ENCODE assay signal across 8 cellular contexts in genomic region chr10:133357293-133358151, GRCh38. TPM values are rescaled to one million over a fixed set of nuclear protein-coding genes. Genes with fewer than 3 reads are reported as not detected.
DNase-seq lines count a peak whose midpoint lies in the region; ATAC-seq and TF ChIP-seq lines count a peak whose summit lies in the region.

A gene with protein sequence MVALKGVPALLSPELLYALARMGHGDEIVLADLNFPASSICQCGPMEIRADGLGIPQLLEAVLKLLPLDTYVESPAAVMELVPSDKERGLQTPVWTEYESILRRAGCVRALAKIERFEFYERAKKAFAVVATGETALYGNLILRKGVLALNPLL (minus strand): TSS chr10:133358019. CDS start chr10:133358007, 12 bp downstream.

- H3K4me1 Mint-ChIP-seq in memory B cell, result peaks cover 13% of the 10 kb centered on the region

- ATAC-seq in GM21717 (IDR thresholded peaks at IDR 0.05; ENCODE audit: unreplicated experiment), result peak; percentile 66
- ATAC-seq in memory B cell (ENCODE audit: low read depth), result peak; percentile 86

- peaks cover 3% of the 10 kb centered on the region for H3K36me3 Mint-ChIP-seq in memory B cell

- peak within 1 kb of the TSS in 5 of 59 donors; percentile 23 to 66 (median 53) for H3K27ac ChIP-seq in dorsolateral prefrontal cortex

- no peaks in the 10 kb centered on the region for H3K9me3 Mint-ChIP-seq in memory B cell

- intact Hi-C loops in dorsolateral prefrontal cortex (cut with DNase I), result no loop called here

- H3K27me3 ChIP-seq in dorsolateral prefrontal cortex, result peaks cover 0 to 17% (median 0%) of the 10 kb centered on the region in 45 donors

- peak within 1 kb of the TSS; percentile 35 for H3K27ac Mint-ChIP-seq in memory B cell

- peak; percentile 95 for DNase-seq in GM03348 (ENCODE audit: low spot score)
- DNase-seq in Kasumi-1 (lab: John Stamatoyannopoulos, UW), result peak; percentile 90 to 91
- DNase-seq in activated CD4-positive, alpha-beta T cell treated with anti-CD3 and anti-CD28 coated beads for 4 hours, result peak; percentile 64 to 80
- no peak for DNase-seq in dorsolateral prefrontal cortex
- DNase-seq in memory B cell (ENCODE audit: low spot score in 2 of 2), result peak; percentile 70 to 73
- DNase-seq in stimulated activated CD8-positive, alpha-beta memory T cell treated with anti-CD3 and anti-CD28 coated beads, Interleukin-15, amount 100 ng/mL, for 4 hours (ENCODE audit: low read depth in 2 of 2), result peak; percentile 50 to 64
- DNase-seq in NCI-H1105 (lab: John Stamatoyannopoulos, UW), result no peak

- TF ChIP-seq CTCF in dorsolateral prefrontal cortex (IDR thresholded peaks at IDR 0.05 in 54 of 56, conservative IDR thresholded peaks at IDR 0.05 in 2 of 56; ENCODE audit: low read depth in 1 of 56, partially characterized antibody in 56 of 56), result no peak

- H3K4me3 Mint-ChIP-seq in memory B cell, result peak within 1 kb of the TSS; percentile 83

- H3K4me3 ChIP-seq in dorsolateral prefrontal cortex, result peak within 1 kb of the TSS; percentile 31 to 81 (median 62)

- H3K27me3 Mint-ChIP-seq in memory B cell, result no peaks in the 10 kb centered on the region

RNA-seq across cellular contexts. Expression of the gene that starts here (rescaled TPM):
- total RNA-seq in dorsolateral prefrontal cortex, result 1 to 10 TPM in 119 of 120 experiments, under 1 TPM in 1; 0.85 to 9.8 (median 4.0) TPM

Comparison
In these comparisons a context has a peak if more than half of its experiments do, and no peak if none do; other contexts are left out.
1. DNase-seq: peak in GM03348 (single experiment), Kasumi-1 (2 of 2), activated CD4-positive, alpha-beta T cell treated with anti-CD3 and anti-CD28 coated beads for 4 hours (2 of 2), memory B cell (2 of 2) and stimulated activated CD8-positive, alpha-beta memory T cell treated with anti-CD3 and anti-CD28 coated beads, Interleukin-15, amount 100 ng/mL, for 4 hours (2 of 2); none in dorsolateral prefrontal cortex (0 of 10) and NCI-H1105 (single experiment).